ENCODE assay signal across 13 cellular contexts in genomic region chr15:29045717-29046116, GRCh38.
DNase-seq lines count a peak whose midpoint lies in the region; ATAC-seq, FAIRE-seq and TF ChIP-seq lines count a peak whose summit lies in the region.
"Had no signal": no experiment of that assay in that cellular context is flagged by ENCODE, and none has a peak within 500 bp of the region (broad histone marks: within the 10 kb centered on the region; RNA-seq: fewer than 3 reads in every experiment).

No MANE protein-coding gene starts in this region.

- H3K4me2 ChIP-seq in PC-3 (ENCODE audit: low read length), result no peak overlapping the region
- no peak overlapping the region for H3K4me2 ChIP-seq in osteoblast (ENCODE audit: insufficient read depth, low read length)

- TF ChIP-seq POLR2A in H54 (IDR thresholded peaks at IDR 0.05; ENCODE audit: low read depth, low read length), result no peak

- H2AFZ ChIP-seq in PC-3 (ENCODE audit: low read length) (no peak overlapping the region), osteoblast (ENCODE audit: low read length) (no peak overlapping the region)

- no peaks in the 10 kb centered on the region for H3K36me3 ChIP-seq in PC-3 (ENCODE audit: low read depth, low read length)
- no peaks in the 10 kb centered on the region for H3K36me3 ChIP-seq in bronchial epithelial cell (ENCODE audit: control insufficient read depth, insufficient read depth, low read length)
- no peaks in the 10 kb centered on the region for H3K36me3 ChIP-seq in osteoblast (ENCODE audit: insufficient read depth, low read length)
- no peaks in the 10 kb centered on the region for H3K36me3 ChIP-seq in lower lobe of right lung
- H3K36me3 ChIP-seq: sigmoid colon had no signal

- H3K4me3 ChIP-seq in PC-3 (ENCODE audit: low read length), result no peak overlapping the region
- no peak overlapping the region for H3K4me3 ChIP-seq in bronchial epithelial cell (ENCODE audit: low read depth, low read length)
- H3K4me3 ChIP-seq in osteoblast (ENCODE audit: insufficient read depth, low read length), result no peak overlapping the region
- no peak overlapping the region for H3K4me3 ChIP-seq in lower lobe of right lung
- H3K4me3 ChIP-seq: lung, sigmoid colon had no signal

- POLR2A ChIA-PET in PC-3 (lab: Charles Lee; ENCODE audit: unreplicated experiment), result no interaction called here

- FAIRE-seq in H54 (lab: Jason Lieb, UNC) (no peak), bronchial epithelial cell (lab: Jason Lieb, UNC) (no peak)

- intact Hi-C loops in PC-3 (cut with micrococcal nuclease), result no loop called here
- intact Hi-C loops in lower lobe of right lung (cut with DNase I), result no loop called here

- H3K27me3 ChIP-seq in PC-3 (ENCODE audit: low read length) (no peaks in the 10 kb centered on the region), bronchial epithelial cell (ENCODE audit: control insufficient read depth, insufficient read depth, low read length) (no peaks in the 10 kb centered on the region), osteoblast (ENCODE audit: insufficient read depth, low read length) (no peaks in the 10 kb centered on the region), lower lobe of right lung (ENCODE audit: low read depth) (no peaks in the 10 kb centered on the region)
- H3K27me3 ChIP-seq: sigmoid colon had no signal

- H3K4me1 ChIP-seq in PC-3 (ENCODE audit: insufficient read depth, low read length) (no peaks in the 10 kb centered on the region), osteoblast (ENCODE audit: insufficient read depth, low read length) (peaks cover 15% of the 10 kb centered on the region), lower lobe of right lung (no peaks in the 10 kb centered on the region)
- H3K4me1 ChIP-seq: sigmoid colon had no signal

- CTCF ChIA-PET in PC-3 (lab: Charles Lee), result no interaction called here

- H3K79me2 ChIP-seq in PC-3 (ENCODE audit: low read length), result no peaks in the 10 kb centered on the region
- no peaks in the 10 kb centered on the region for H3K79me2 ChIP-seq in osteoblast (ENCODE audit: insufficient read depth, low read length)

- DNase-seq in H54 (ENCODE audit: insufficient read length, low spot score) (peak; percentile 44), PC-3 (peak; percentile 35), bronchial epithelial cell (ENCODE audit: low read depth) (peak; percentile 41), osteoblast (ENCODE audit: insufficient read length, low spot score, missing footprints) (peak; percentile 89), OCI-M2 (lab: John Stamatoyannopoulos, UW; ENCODE audit: unreplicated experiment) (no peak), lower lobe of right lung (no peak)
- DNase-seq: activated gamma-delta T cell; erythroblast; NCI-H748 treated with DMSO at 0.1 percent for 48 hours; sigmoid colon; stimulated activated naive CD4-positive, alpha-beta T cell had no signal

- H3K27ac ChIP-seq in PC-3 (ENCODE audit: low read length), result no peak overlapping the region
- H3K27ac ChIP-seq in osteoblast (ENCODE audit: low read depth, low read length), result no peak overlapping the region
- H3K27ac ChIP-seq in lower lobe of right lung, result no peak overlapping the region
- H3K27ac ChIP-seq: sigmoid colon had no signal

- H3F3A ChIP-seq in PC-3 (ENCODE audit: low read length, unreplicated experiment), result no peaks in the 10 kb centered on the region

- H3K9ac ChIP-seq in PC-3 (ENCODE audit: low read length), result no peak overlapping the region

- ATAC-seq in PC-3, result peak; percentile 68
- no peak for ATAC-seq in lower lobe of right lung
- no peak for ATAC-seq in GM18498 (IDR thresholded peaks at IDR 0.05; ENCODE audit: unreplicated experiment)

- TF ChIP-seq CTCF in PC-3 (conservative IDR thresholded peaks at IDR 0.05; ENCODE audit: low read depth, low read length) (no peak), bronchial epithelial cell (IDR thresholded peaks at IDR 0.05; ENCODE audit: insufficient read depth, low read length, severe bottlenecking) (no peak), osteoblast (IDR thresholded peaks at IDR 0.05; ENCODE audit: extremely low read depth, low read depth, low read length) (no peak), lower lobe of right lung (IDR thresholded peaks at IDR 0.05) (no peak)

- H3K9me2 ChIP-seq in PC-3 (replicated peaks; ENCODE audit: low read length), result no peaks in the 10 kb centered on the region

- BruUV-seq in PC-3 (replicated peaks; lab: Mats Ljungman, UMichigan), result no TSS peak

- no peaks in the 10 kb centered on the region for H3K9me3 ChIP-seq in PC-3 (ENCODE audit: low read length)
- H3K9me3 ChIP-seq in osteoblast (ENCODE audit: low read depth, low read length), result no peaks in the 10 kb centered on the region
- H3K9me3 ChIP-seq in lower lobe of right lung, result no peaks in the 10 kb centered on the region
- H3K9me3 ChIP-seq: sigmoid colon had no signal

- no peaks in the 10 kb centered on the region; the same call in 1 of the 2 replicates for H4K20me1 ChIP-seq in PC-3 (ENCODE audit: low read length)
- H4K20me1 ChIP-seq in osteoblast (ENCODE audit: insufficient read depth, low read length), result peaks cover 1% of the 10 kb centered on the region

Comparison
In these comparisons a context has a peak if more than half of its experiments do, and no peak if none do; other contexts are left out.
1. DNase-seq: peak in H54 (single experiment), PC-3 (single experiment), bronchial epithelial cell (single experiment) and osteoblast (single experiment); none in OCI-M2 (single experiment) and lower lobe of right lung (single experiment).